Comparison of ENCODE assay signal across 14 cellular contexts in genomic region chr4:40122941-40123340, GRCh38.
DNase-seq lines count a peak whose midpoint lies in the region; ATAC-seq and TF ChIP-seq lines count a peak whose summit lies in the region.
"Had no signal": no experiment of that assay in that cellular context is flagged by ENCODE, and none has a peak within 500 bp of the region (broad histone marks: within the 10 kb centered on the region; RNA-seq: fewer than 3 reads in every experiment).

No MANE protein-coding gene starts in this region.

- H3K4me3 Mint-ChIP-seq in activated CD4-positive, alpha-beta memory T cell treated with anti-CD3 and anti-CD28 coated beads for 36 hours, result no peak overlapping the region
- H3K4me3 Mint-ChIP-seq in activated CD4-positive, alpha-beta memory T cell treated with anti-CD3 and anti-CD28 coated beads, Interleukin-2, amount 10 ng/mL, durations not matched to agents 7 days and 5 days, result no peak overlapping the region
- H3K4me3 Mint-ChIP-seq in CD4-positive, alpha-beta T cell, result no peak overlapping the region
- no peak overlapping the region for H3K4me3 Mint-ChIP-seq in T-helper 17 cell
- peak overlapping the region in 1 of 10 donors; percentile 50 for H3K4me3 Mint-ChIP-seq in naive thymus-derived CD8-positive, alpha-beta T cell
- H3K4me3 Mint-ChIP-seq in chondrocyte (ENCODE audit: unreplicated experiment), result no peak overlapping the region

- H3K27me3 Mint-ChIP-seq in activated CD4-positive, alpha-beta memory T cell treated with anti-CD3 and anti-CD28 coated beads for 36 hours, result no peaks in the 10 kb centered on the region
- no peaks in the 10 kb centered on the region for H3K27me3 Mint-ChIP-seq in activated CD4-positive, alpha-beta memory T cell treated with anti-CD3 and anti-CD28 coated beads, Interleukin-2, amount 10 ng/mL, durations not matched to agents 7 days and 5 days
- H3K27me3 Mint-ChIP-seq in CD4-positive, alpha-beta T cell, result no peaks in the 10 kb centered on the region
- H3K27me3 Mint-ChIP-seq in T-helper 17 cell, result no peaks in the 10 kb centered on the region
- no peaks in the 10 kb centered on the region for H3K27me3 Mint-ChIP-seq in naive thymus-derived CD8-positive, alpha-beta T cell
- no peaks in the 10 kb centered on the region for H3K27me3 Mint-ChIP-seq in chondrocyte (ENCODE audit: low read depth)

- intact Hi-C loops in activated CD4-positive, alpha-beta memory T cell treated with anti-CD3 and anti-CD28 coated beads for 36 hours (cut with micrococcal nuclease), result loop anchor here (5.0 to 10.0 kb wide), 2 partner anchors 62 to 66 kb away; partner anchors contain the start of gene N4BP2
- intact Hi-C loops in CD4-positive, alpha-beta T cell (cut with DNase I, micrococcal nuclease), result loop anchor here in 1 of 2 experiments (5.0 kb wide), 1 partner anchor 66 kb away; the partner anchor contains the start of gene N4BP2

- ATAC-seq in CD4-positive, alpha-beta T cell (ENCODE audit: poor library complexity), result no peak
- ATAC-seq in T-helper 17 cell (no peak), GM18502 (IDR thresholded peaks at IDR 0.05; ENCODE audit: poor library complexity, unreplicated experiment) (no peak)
- no peak for ATAC-seq in naive thymus-derived CD8-positive, alpha-beta T cell

- H3K9me3 ChIP-seq in CD4-positive, alpha-beta T cell (ENCODE audit: control insufficient read depth, low read length), result no peaks in the 10 kb centered on the region
- no peaks in the 10 kb centered on the region for H3K9me3 ChIP-seq in T-helper 17 cell (ENCODE audit: control insufficient read depth, low read length, poor library complexity, severe bottlenecking)

- no peak overlapping the region for H3K27ac ChIP-seq in CD4-positive, alpha-beta T cell (ENCODE audit: low read depth, low read length)
- H3K27ac ChIP-seq: RWPE1 had no signal

- no peak for TF ChIP-seq CTCF in CD4-positive, alpha-beta T cell (IDR thresholded peaks at IDR 0.05)
- TF ChIP-seq CTCF in chondrocyte (IDR thresholded peaks at IDR 0.05), result no peak

- CTCF ChIA-PET in activated CD4-positive, alpha-beta memory T cell treated with anti-CD3 and anti-CD28 coated beads for 36 hours (lab: Charles Lee), result interaction anchor here (0.7 to 1.2 kb wide), 3 partner anchors 62 to 392 kb away, joined by 3 to 5 read pairs (median 3); no protein-coding TSS in a partner anchor
- CTCF ChIA-PET in activated CD4-positive, alpha-beta memory T cell treated with anti-CD3 and anti-CD28 coated beads, Interleukin-2, amount 10 ng/mL, durations not matched to agents 7 days and 5 days (lab: Charles Lee), result no interaction called here
- CTCF ChIA-PET in CD4-positive, alpha-beta T cell (lab: Charles Lee), result interaction anchor here (0.6 to 1.4 kb wide), 4 partner anchors 9 to 202 kb away, joined by 3 read pairs; no protein-coding TSS in a partner anchor

- H3K27me3 ChIP-seq in CD4-positive, alpha-beta T cell (ENCODE audit: control insufficient read depth, insufficient read depth, low read length), result no peaks in the 10 kb centered on the region

- no peaks in the 10 kb centered on the region for H3K9me3 Mint-ChIP-seq in activated CD4-positive, alpha-beta memory T cell treated with anti-CD3 and anti-CD28 coated beads for 36 hours
- no peaks in the 10 kb centered on the region for H3K9me3 Mint-ChIP-seq in activated CD4-positive, alpha-beta memory T cell treated with anti-CD3 and anti-CD28 coated beads, Interleukin-2, amount 10 ng/mL, durations not matched to agents 7 days and 5 days
- no peaks in the 10 kb centered on the region for H3K9me3 Mint-ChIP-seq in CD4-positive, alpha-beta T cell
- H3K9me3 Mint-ChIP-seq in naive thymus-derived CD8-positive, alpha-beta T cell, result no peaks in the 10 kb centered on the region
- no peaks in the 10 kb centered on the region for H3K9me3 Mint-ChIP-seq in chondrocyte (ENCODE audit: low read depth)

- H3K4me1 Mint-ChIP-seq in activated CD4-positive, alpha-beta memory T cell treated with anti-CD3 and anti-CD28 coated beads for 36 hours (ENCODE audit: low read depth), result peaks cover 44% of the 10 kb centered on the region
- H3K4me1 Mint-ChIP-seq in activated CD4-positive, alpha-beta memory T cell treated with anti-CD3 and anti-CD28 coated beads, Interleukin-2, amount 10 ng/mL, durations not matched to agents 7 days and 5 days, result peaks cover 26% of the 10 kb centered on the region
- peaks cover 50% of the 10 kb centered on the region for H3K4me1 Mint-ChIP-seq in CD4-positive, alpha-beta T cell (ENCODE audit: low read depth)
- peaks cover 18% of the 10 kb centered on the region for H3K4me1 Mint-ChIP-seq in T-helper 17 cell
- H3K4me1 Mint-ChIP-seq in naive thymus-derived CD8-positive, alpha-beta T cell, result peaks cover 9 to 45% (median 41%) of the 10 kb centered on the region in 4 donors
- peaks cover 14% of the 10 kb centered on the region for H3K4me1 Mint-ChIP-seq in chondrocyte (ENCODE audit: low read depth)

- no peak for DNase-seq in activated CD4-positive, alpha-beta memory T cell treated with anti-CD3 and anti-CD28 coated beads for 36 hours
- DNase-seq in activated CD4-positive, alpha-beta memory T cell treated with anti-CD3 and anti-CD28 coated beads, Interleukin-2, amount 10 ng/mL, durations not matched to agents 7 days and 5 days, result no peak
- DNase-seq in CD4-positive, alpha-beta T cell, result no peak
- no peak for DNase-seq in T-helper 17 cell
- no peak for DNase-seq in naive thymus-derived CD8-positive, alpha-beta T cell
- no peak for DNase-seq in chondrocyte (ENCODE audit: low spot score)
- no peak for DNase-seq in NCI-H345 (lab: John Stamatoyannopoulos, UW)
- DNase-seq: DND-41, GF-D8, NCI-H1436, NCI-H2081, NCI-H524 had no signal

- peak overlapping the region; percentile 57 for H3K27ac Mint-ChIP-seq in activated CD4-positive, alpha-beta memory T cell treated with anti-CD3 and anti-CD28 coated beads for 36 hours
- H3K27ac Mint-ChIP-seq in activated CD4-positive, alpha-beta memory T cell treated with anti-CD3 and anti-CD28 coated beads, Interleukin-2, amount 10 ng/mL, durations not matched to agents 7 days and 5 days, result no peak overlapping the region
- H3K27ac Mint-ChIP-seq in CD4-positive, alpha-beta T cell, result peak overlapping the region; percentile 61
- H3K27ac Mint-ChIP-seq in T-helper 17 cell, result peak overlapping the region; percentile 9
- H3K27ac Mint-ChIP-seq in naive thymus-derived CD8-positive, alpha-beta T cell, result peak overlapping the region in 9 of 10 donors; percentile 12 to 85 (median 63)
- H3K27ac Mint-ChIP-seq in chondrocyte (ENCODE audit: unreplicated experiment), result no peak overlapping the region

- peaks cover 13% of the 10 kb centered on the region for H3K36me3 Mint-ChIP-seq in activated CD4-positive, alpha-beta memory T cell treated with anti-CD3 and anti-CD28 coated beads for 36 hours
- H3K36me3 Mint-ChIP-seq in activated CD4-positive, alpha-beta memory T cell treated with anti-CD3 and anti-CD28 coated beads, Interleukin-2, amount 10 ng/mL, durations not matched to agents 7 days and 5 days (ENCODE audit: low read depth), result peaks cover 17% of the 10 kb centered on the region
- H3K36me3 Mint-ChIP-seq in CD4-positive, alpha-beta T cell (ENCODE audit: low read depth), result peaks cover 18% of the 10 kb centered on the region
- peaks cover 3% of the 10 kb centered on the region for H3K36me3 Mint-ChIP-seq in T-helper 17 cell (ENCODE audit: low read depth)
- H3K36me3 Mint-ChIP-seq in naive thymus-derived CD8-positive, alpha-beta T cell, result peaks cover 0 to 12% (median 9%) of the 10 kb centered on the region in 3 donors
- peaks cover 7% of the 10 kb centered on the region for H3K36me3 Mint-ChIP-seq in chondrocyte (ENCODE audit: low read depth)

- POLR2A ChIA-PET in activated CD4-positive, alpha-beta memory T cell treated with anti-CD3 and anti-CD28 coated beads for 36 hours (lab: Charles Lee), result no interaction called here
- POLR2A ChIA-PET in activated CD4-positive, alpha-beta memory T cell treated with anti-CD3 and anti-CD28 coated beads, Interleukin-2, amount 10 ng/mL, durations not matched to agents 7 days and 5 days (lab: Charles Lee), result no interaction called here
- POLR2A ChIA-PET in CD4-positive, alpha-beta T cell (lab: Charles Lee), result interaction anchor here (0.7 kb wide), 2 partner anchors 177 to 485 kb away, joined by 3 read pairs; no protein-coding TSS in a partner anchor
- POLR2A ChIA-PET in naive thymus-derived CD8-positive, alpha-beta T cell (lab: Charles Lee), result interaction anchor here (0.6 to 0.7 kb wide), 2 partner anchors 19 to 111 kb away, joined by 3 read pairs; no protein-coding TSS in a partner anchor

Comparison
In these comparisons a context has a peak if more than half of its experiments do, and no peak if none do; other contexts are left out.
1. H3K27ac Mint-ChIP-seq: peak in activated CD4-positive, alpha-beta memory T cell treated with anti-CD3 and anti-CD28 coated beads for 36 hours (single experiment), CD4-positive, alpha-beta T cell (single experiment), T-helper 17 cell (single experiment) and naive thymus-derived CD8-positive, alpha-beta T cell (9 of 10); none in activated CD4-positive, alpha-beta memory T cell treated with anti-CD3 and anti-CD28 coated beads, Interleukin-2, amount 10 ng/mL, durations not matched to agents 7 days and 5 days (single experiment) and chondrocyte (single experiment).
2. POLR2A ChIA-PET loops: an anchor here in CD4-positive, alpha-beta T cell (0.7 kb wide) and naive thymus-derived CD8-positive, alpha-beta T cell (0.6 to 0.7 kb wide); none called in activated CD4-positive, alpha-beta memory T cell treated with anti-CD3 and anti-CD28 coated beads for 36 hours and activated CD4-positive, alpha-beta memory T cell treated with anti-CD3 and anti-CD28 coated beads, Interleukin-2, amount 10 ng/mL, durations not matched to agents 7 days and 5 days.